Comparison of ENCODE assay signal across 25 cellular contexts in the genomic region with DNA sequence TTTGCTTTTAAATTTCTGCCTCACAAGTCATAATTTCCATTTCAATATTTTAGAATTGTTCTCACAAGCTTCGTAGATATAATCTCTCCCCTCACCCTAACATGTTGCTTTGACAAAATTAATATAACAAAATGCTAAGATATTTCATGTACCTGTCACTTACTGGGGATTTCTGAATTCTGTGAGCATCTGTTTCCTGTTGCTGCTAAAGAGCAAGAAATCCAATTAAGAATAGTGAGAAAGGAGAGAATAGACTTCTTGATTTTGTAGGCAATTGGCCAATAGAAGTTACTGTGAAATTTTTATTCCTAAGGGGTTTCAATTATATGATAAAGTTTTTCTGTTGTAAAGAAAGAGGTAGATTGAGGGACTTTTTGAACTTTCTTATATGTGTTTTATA.
"Had no signal": no experiment of that assay in that cellular context is flagged by ENCODE, and none has a peak within 500 bp of the region (broad histone marks: within the 10 kb centered on the region; RNA-seq: fewer than 3 reads in every experiment).

No MANE protein-coding gene starts in this region.

- H3K4me1 ChIP-seq: esophagus squamous epithelium, gastrocnemius medialis, heart right ventricle, left lung, lower lobe of right lung had no signal

- H3K9me3 Mint-ChIP-seq: dendritic cell treated with granulocyte-macrophage colony-stimulating factor and Interleukin-4, amounts not matched to agents 40 ng/mL and 50 ng/mL, for 4 days; endodermal cell; mesothelial cell of epicardium had no signal

- H3K36me3 Mint-ChIP-seq: mesothelial cell of epicardium; naive thymus-derived CD4-positive, alpha-beta T cell; natural killer cell had no signal

- DNase-seq: cortex of kidney; effector CD8-positive, alpha-beta T cell; effector memory CD8-positive, alpha-beta T cell; endodermal cell; erythroblast; esophagus squamous epithelium; foreskin fibroblast; foreskin melanocyte; gastrocnemius medialis; glutamatergic neuron; head of caudate nucleus; heart right ventricle; hippocampal formation; left cardiac atrium; left lung; left ventricle myocardium superior; lower lobe of right lung; mesenchymal stem cell; mucosa of descending colon; naive thymus-derived CD4-positive, alpha-beta T cell; natural killer cell had no signal

- H3K9me3 ChIP-seq: esophagus squamous epithelium, gastrocnemius medialis, heart right ventricle, left lung, lower lobe of right lung, mucosa of descending colon had no signal

- ATAC-seq: effector memory CD8-positive, alpha-beta T cell; esophagus mucosa; gastrocnemius medialis; heart right ventricle; left cardiac atrium; left lung; left ventricle myocardium superior; lower lobe of right lung; mucosa of descending colon; naive thymus-derived CD4-positive, alpha-beta T cell; natural killer cell had no signal

- H3K36me3 ChIP-seq: esophagus squamous epithelium, gastrocnemius medialis, heart right ventricle, left lung, lower lobe of right lung had no signal

- H3K27me3 ChIP-seq: esophagus squamous epithelium, gastrocnemius medialis, heart right ventricle, left lung had no signal

- H3K27ac Mint-ChIP-seq: dendritic cell treated with granulocyte-macrophage colony-stimulating factor and Interleukin-4, amounts not matched to agents 40 ng/mL and 50 ng/mL, for 4 days; effector memory CD8-positive, alpha-beta T cell; endodermal cell; mesothelial cell of epicardium; naive thymus-derived CD4-positive, alpha-beta T cell; natural killer cell had no signal

- H3K4me1 Mint-ChIP-seq: endodermal cell; naive thymus-derived CD4-positive, alpha-beta T cell; natural killer cell had no signal

- H3K27ac ChIP-seq: epithelial cell of prostate, esophagus squamous epithelium, gastrocnemius medialis, heart right ventricle, left lung, lower lobe of right lung had no signal

- H3K27me3 Mint-ChIP-seq: dendritic cell treated with granulocyte-macrophage colony-stimulating factor and Interleukin-4, amounts not matched to agents 40 ng/mL and 50 ng/mL, for 4 days; effector memory CD8-positive, alpha-beta T cell; naive thymus-derived CD4-positive, alpha-beta T cell had no signal

- H3K4me3 Mint-ChIP-seq: dendritic cell treated with granulocyte-macrophage colony-stimulating factor and Interleukin-4, amounts not matched to agents 40 ng/mL and 50 ng/mL, for 4 days; effector memory CD8-positive, alpha-beta T cell; endodermal cell; mesothelial cell of epicardium; naive thymus-derived CD4-positive, alpha-beta T cell; natural killer cell had no signal

- H3K4me3 ChIP-seq: esophagus squamous epithelium, gastrocnemius medialis, heart right ventricle, left lung, lower lobe of right lung, mucosa of descending colon had no signal
